In genomic region chr2:172564376-172564775, GRCh38 we compare ENCODE assay signal across 11 cellular contexts.
"Had no signal": no experiment of that assay in that cellular context is flagged by ENCODE, and none has a peak within 500 bp of the region (broad histone marks: within the 10 kb centered on the region; RNA-seq: fewer than 3 reads in every experiment).

No MANE protein-coding gene starts in this region.

- H3K27ac ChIP-seq: hepatocyte had no signal

- ATAC-seq: left ventricle myocardium superior; stimulated activated naive CD8-positive, alpha-beta T cell treated with anti-CD3 and anti-CD28 coated beads, Interleukin-15, amount 100 ng/mL, for 72 hours had no signal

- H3K4me3 ChIP-seq: hepatocyte had no signal

- H3K27me3 ChIP-seq: hepatocyte had no signal

- DNase-seq: activated CD4-positive, alpha-beta memory T cell treated with anti-CD3 and anti-CD28 coated beads for 36 hours; activated CD4-positive, CD25-positive, alpha-beta regulatory T cell treated with anti-CD3 and anti-CD28 coated beads, Interleukin-2, amount 50 U/mL, for 72 hours; activated gamma-delta T cell treated with Interleukin-2 at 50 U/mL for 16 hours; activated naive CD8-positive, alpha-beta T cell treated with anti-CD3 and anti-CD28 coated beads, Interleukin-2, amount 10 ng/mL, durations not matched to agents 7 days and 5 days; activated T-cell treated with anti-CD3 and anti-CD28 coated beads, Interleukin-2, amount 50 U/mL, for 48 hours; anterior cingulate cortex; left ventricle myocardium superior; mesendoderm; stimulated activated CD4-positive, alpha-beta T cell treated with anti-CD3 and anti-CD28 coated beads, Interleukin-4, amount 100 ng/mL, for 1 hour; stimulated activated naive CD8-positive, alpha-beta T cell treated with anti-CD3 and anti-CD28 coated beads, Interleukin-15, amount 100 ng/mL, for 72 hours had no signal
